ENCODE assay signal across 1 cellular context in the genomic region with DNA sequence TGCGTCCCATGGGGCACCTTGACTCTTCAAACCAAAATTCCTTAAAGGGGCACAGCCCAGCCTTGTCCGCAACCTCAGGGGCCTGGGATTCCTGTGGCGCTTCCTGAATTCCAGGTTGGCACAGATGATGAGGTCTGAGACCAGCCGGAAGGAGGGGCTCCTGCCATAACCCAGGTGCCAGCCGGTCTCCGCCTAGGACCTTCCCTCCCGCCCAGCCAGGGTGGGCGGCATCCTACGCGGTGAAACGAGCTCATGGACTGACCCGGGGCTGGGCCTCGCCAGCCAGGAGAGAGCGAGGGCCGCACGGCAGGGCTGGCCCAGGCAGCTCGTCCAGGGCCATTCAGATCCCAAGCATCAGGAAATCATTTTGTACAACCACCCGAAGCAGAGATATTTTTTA.
TF ChIP-seq lines count a peak whose summit lies in the region.

No MANE protein-coding gene starts in this region.

TF ChIP-seq in WTC11, 78 proteins besides CTCF, POLR2A, EP300 and RAD21 (continued from another document):
- TF ChIP-seq ZNF232 (CRISPR knock-in tag; IDR thresholded peaks at IDR 0.05): no peak
- no peak for TF ChIP-seq NFYB (CRISPR knock-in tag; conservative IDR thresholded peaks at IDR 0.05; ENCODE audit: low read depth)
- no peak for TF ChIP-seq ATF6 (CRISPR knock-in tag; IDR thresholded peaks at IDR 0.05)
- TF ChIP-seq, protein P1, sequence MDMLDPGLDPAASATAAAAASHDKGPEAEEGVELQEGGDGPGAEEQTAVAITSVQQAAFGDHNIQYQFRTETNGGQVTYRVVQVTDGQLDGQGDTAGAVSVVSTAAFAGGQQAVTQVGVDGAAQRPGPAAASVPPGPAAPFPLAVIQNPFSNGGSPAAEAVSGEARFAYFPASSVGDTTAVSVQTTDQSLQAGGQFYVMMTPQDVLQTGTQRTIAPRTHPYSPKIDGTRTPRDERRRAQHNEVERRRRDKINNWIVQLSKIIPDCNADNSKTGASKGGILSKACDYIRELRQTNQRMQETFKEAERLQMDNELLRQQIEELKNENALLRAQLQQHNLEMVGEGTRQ (CRISPR knock-in tag; IDR thresholded peaks at IDR 0.05): no peak
- TF ChIP-seq, protein P2, sequence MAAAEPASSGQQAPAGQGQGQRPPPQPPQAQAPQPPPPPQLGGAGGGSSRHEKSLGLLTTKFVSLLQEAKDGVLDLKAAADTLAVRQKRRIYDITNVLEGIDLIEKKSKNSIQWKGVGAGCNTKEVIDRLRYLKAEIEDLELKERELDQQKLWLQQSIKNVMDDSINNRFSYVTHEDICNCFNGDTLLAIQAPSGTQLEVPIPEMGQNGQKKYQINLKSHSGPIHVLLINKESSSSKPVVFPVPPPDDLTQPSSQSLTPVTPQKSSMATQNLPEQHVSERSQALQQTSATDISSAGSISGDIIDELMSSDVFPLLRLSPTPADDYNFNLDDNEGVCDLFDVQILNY (CRISPR knock-in tag; IDR thresholded peaks at IDR 0.05): no peak
- TF ChIP-seq HMGA2 (CRISPR knock-in tag; IDR thresholded peaks at IDR 0.05): no peak
- TF ChIP-seq NR3C1 (CRISPR knock-in tag; conservative IDR thresholded peaks at IDR 0.05; ENCODE audit: low read depth): no peak
- no peak for TF ChIP-seq OVOL2 (CRISPR knock-in tag; IDR thresholded peaks at IDR 0.05; ENCODE audit: borderline replicate concordance)
- TF ChIP-seq NFE2L1 (CRISPR knock-in tag; IDR thresholded peaks at IDR 0.05): no peak
